10 cellular contexts compared by ENCODE assay signal in genomic region chr17:7626307-7626706, GRCh38. TPM values are rescaled to one million over a fixed set of nuclear protein-coding genes. Genes with fewer than 3 reads are reported as not detected.
A peak's percentile ranks its signal among the peaks of the same experiment; 100 is the strongest.
DNase-seq lines count a peak whose midpoint lies in the region; ATAC-seq and TF ChIP-seq lines count a peak whose summit lies in the region.
"Had no signal": no experiment of that assay in that cellular context is flagged by ENCODE, and none has a peak within 500 bp of the region (broad histone marks: within the 10 kb centered on the region; RNA-seq: fewer than 3 reads in every experiment).

No MANE protein-coding gene starts in this region.

- no peak for ATAC-seq in Panc1
- no peak for ATAC-seq in GM18511 (IDR thresholded peaks at IDR 0.05; ENCODE audit: unreplicated experiment)

- H3K36me3 Mint-ChIP-seq in Caco-2 (ENCODE audit: insufficient read depth, unreplicated experiment), result no peaks in the 10 kb centered on the region

- intact Hi-C loops in Caco-2 (cut with micrococcal nuclease; ENCODE audit: unreplicated experiment) (no loop called here), Panc1 (cut with micrococcal nuclease; ENCODE audit: unreplicated experiment) (no loop called here), esophagus muscularis mucosa (cut with DNase I) (no loop called here)

- H3K9me3 ChIP-seq in Caco-2 (no peaks in the 10 kb centered on the region), Panc1 (ENCODE audit: control insufficient read depth, insufficient read depth, low read depth, low read length) (no peaks in the 10 kb centered on the region), esophagus muscularis mucosa (no peaks in the 10 kb centered on the region), neutrophil (no peaks in the 10 kb centered on the region)

- POLR2A ChIA-PET in Caco-2 (lab: Charles Lee) (no interaction called here), Panc1 (lab: Charles Lee) (no interaction called here)

- no peaks in the 10 kb centered on the region for H3K36me3 ChIP-seq in Caco-2 (ENCODE audit: control insufficient read depth, insufficient read depth, low read length)
- no peaks in the 10 kb centered on the region for H3K36me3 ChIP-seq in Panc1 (ENCODE audit: control insufficient read depth, insufficient read depth, low read length)
- peaks cover 0 to 8% (median 2%) of the 10 kb centered on the region in 4 donors for H3K36me3 ChIP-seq in esophagus muscularis mucosa
- no peaks in the 10 kb centered on the region for H3K36me3 ChIP-seq in neutrophil

- no peaks in the 10 kb centered on the region for H3K9me3 Mint-ChIP-seq in Caco-2 (ENCODE audit: unreplicated experiment)

- TF ChIP-seq POLR2A in esophagus muscularis mucosa (IDR thresholded peaks at IDR 0.05; ENCODE audit: low read depth), result no peak

- H3K4me3 ChIP-seq in Caco-2 (ENCODE audit: low read depth, low read length) (peak overlapping the region; percentile 52; the same call in 1 of the 2 replicates), Panc1 (ENCODE audit: low read depth in 2 of 2, low read length in 2 of 2) (peak overlapping the region; percentile 68 to 71), esophagus muscularis mucosa (peak overlapping the region in 3 of 4 donors; percentile 71 to 84 (median 80)), neutrophil (ENCODE audit: low read depth in 1 of 2, low read length in 1 of 2) (peak overlapping the region; percentile 64 to 75)

- TF ChIP-seq EP300 in esophagus muscularis mucosa (IDR thresholded peaks at IDR 0.05), result no peak

- no peak overlapping the region for H3K4me3 Mint-ChIP-seq in Caco-2 (ENCODE audit: unreplicated experiment)

- H3K4me1 ChIP-seq in Caco-2 (peaks cover 3% of the 10 kb centered on the region; the same call in 1 of the 2 replicates), Panc1 (ENCODE audit: control insufficient read depth, insufficient read depth, low read length) (peaks cover 7% of the 10 kb centered on the region), esophagus muscularis mucosa (peaks cover 9 to 19% (median 17%) of the 10 kb centered on the region in 4 donors), neutrophil (ENCODE audit: control insufficient read depth in 1 of 2, insufficient read depth in 1 of 2, low read depth in 1 of 2, low read length in 1 of 2) (peaks cover 18 to 22% of the 10 kb centered on the region in 2 experiments)

- H3K27ac Mint-ChIP-seq in Caco-2 (ENCODE audit: unreplicated experiment), result no peak overlapping the region

- WGBS in esophagus muscularis mucosa, result 84% methylated on average over 7 of the region's 7 CpGs

- H3K27me3 Mint-ChIP-seq in Caco-2 (ENCODE audit: insufficient read depth, unreplicated experiment), result no peaks in the 10 kb centered on the region

- in situ Hi-C loops in Panc1 (cut with HindIII; ENCODE audit: low pct_unique_long_range_greater_than_20kb, low sequenced_read_pairs), result no loop called here

- H3K4me1 Mint-ChIP-seq in Caco-2 (ENCODE audit: low read depth, unreplicated experiment), result no peaks in the 10 kb centered on the region

- CTCF ChIA-PET in Caco-2 (lab: Charles Lee) (interaction anchor here (2.0 kb wide), 1 partner anchor 11 kb away, joined by 9 read pairs; the partner anchor contains the start of gene FXR2), Panc1 (lab: Charles Lee) (no interaction called here)

- no peaks in the 10 kb centered on the region for H3K27me3 ChIP-seq in Caco-2 (replicated peaks; ENCODE audit: control insufficient read depth, insufficient read depth, low read length)
- H3K27me3 ChIP-seq in Panc1 (ENCODE audit: control insufficient read depth, insufficient read depth, low read length), result no peaks in the 10 kb centered on the region
- H3K27me3 ChIP-seq in esophagus muscularis mucosa, result no peaks in the 10 kb centered on the region
- no peaks in the 10 kb centered on the region for H3K27me3 ChIP-seq in neutrophil

- BruUV-seq in Caco-2 (replicated peaks; lab: Mats Ljungman, UMichigan), result TSS peak; percentile 90
- TSS peak; percentile 99 for BruUV-seq in Panc1 (replicated peaks; lab: Mats Ljungman, UMichigan)

- DNase-seq in Caco-2 (no peak), Panc1 (ENCODE audit: low read depth, low spot score) (no peak), esophagus muscularis mucosa (ENCODE audit: extremely low spot score) (no peak), germinal center (ENCODE audit: low spot score) (no peak)
- no peak for DNase-seq in activated CD4-positive, CD25-positive, alpha-beta regulatory T cell treated with anti-CD3 and anti-CD28 coated beads, Interleukin-2, amount 50 U/mL, for 72 hours
- no peak for DNase-seq in stimulated activated CD8-positive, alpha-beta memory T cell treated with anti-CD3 and anti-CD28 coated beads, Interleukin-4, amount 100 ng/mL, for 48 hours
- DNase-seq: NCI-H226 had no signal

- H3K27ac ChIP-seq in Panc1 (ENCODE audit: low read length), result peak overlapping the region; percentile 86; the same call in 1 of the 2 replicates
- H3K27ac ChIP-seq in esophagus muscularis mucosa (replicated peaks in 1 of 4), result peak overlapping the region; percentile 91 to 97 (median 96)
- peak overlapping the region; percentile 78 for H3K27ac ChIP-seq in neutrophil

- no peak for TF ChIP-seq CTCF in Caco-2 (IDR thresholded peaks at IDR 0.05; ENCODE audit: insufficient read depth in 1 of 2, low read depth in 1 of 2, low read length in 1 of 2, severe bottlenecking in 1 of 2, unreplicated experiment in 1 of 2)
- no peak for TF ChIP-seq CTCF in Panc1 (IDR thresholded peaks at IDR 0.05)
- no peak for TF ChIP-seq CTCF in esophagus muscularis mucosa (IDR thresholded peaks at IDR 0.05)
- TF ChIP-seq CTCF in neutrophil (IDR thresholded peaks at IDR 0.05), result no peak

RNA-seq across cellular contexts. Expression of gene SAT2, which starts 1.3 kb away (rescaled TPM):
- total RNA-seq in Caco-2 (2022), result 33.0 TPM in 2 replicates
- 74.8 TPM for total RNA-seq in Panc1 (2021; ENCODE audit: unreplicated experiment)
- 65.0 TPM for polyA plus RNA-seq in Panc1 (2012; ENCODE audit: insufficient read length)
- 10 to 100 TPM; 54.0 to 71.4 (median 64.2) TPM for total RNA-seq in esophagus muscularis mucosa

RNA-seq across cellular contexts. Expression of gene SHBG, which starts 3.6 kb away (rescaled TPM):
- total RNA-seq in Caco-2 (2022) (0.93 and 1.2 TPM in 2 replicates), Panc1 (2021; ENCODE audit: unreplicated experiment) (1.2 TPM), esophagus muscularis mucosa (under 1 TPM in 1 of 4 donors, not detected in 3; 0.83 TPM)
- polyA plus RNA-seq in Panc1 (2012; ENCODE audit: insufficient read length), result 1.7 TPM
- total RNA-seq: activated CD8-positive, alpha-beta memory T cell treated with anti-CD3 and anti-CD28 coated beads for 36 hours had no signal

RNA-seq across cellular contexts. Expression of gene FXR2, which starts 11.6 kb away (rescaled TPM):
- total RNA-seq in Caco-2 (2022), result 20.5 and 25.3 TPM in 2 replicates
- 39.7 TPM for total RNA-seq in Panc1 (2021; ENCODE audit: unreplicated experiment)
- polyA plus RNA-seq in Panc1 (2012; ENCODE audit: insufficient read length), result 36.8 TPM
- 10 to 100 TPM; 38.2 to 65.8 (median 50.2) TPM for total RNA-seq in esophagus muscularis mucosa

RNA-seq across cellular contexts. Expression of gene ATP1B2, which starts 24.4 kb away (rescaled TPM):
- total RNA-seq in Caco-2 (2022) (0.11 and 0.14 TPM in 2 replicates), Panc1 (2021; ENCODE audit: unreplicated experiment) (0.08 TPM), esophagus muscularis mucosa (1 to 10 TPM; 1.6 to 2.9 (median 2.2) TPM)
- polyA plus RNA-seq in Panc1 (2012; ENCODE audit: insufficient read length), result not detected

RNA-seq across cellular contexts. Expression of gene SOX15, which starts 36.4 kb away (rescaled TPM):
- 0.53 TPM in 1 of 2 replicates, not detected in the other for total RNA-seq in Caco-2 (2022)
- total RNA-seq in Panc1 (2021; ENCODE audit: unreplicated experiment), result 0.33 TPM
- 1.1 TPM for polyA plus RNA-seq in Panc1 (2012; ENCODE audit: insufficient read length)
- total RNA-seq in esophagus muscularis mucosa, result 10 to 100 TPM in 2 of 4 donors, 1 to 10 TPM in 2; 2.9 to 14.6 (median 10.9) TPM
